ENCODE assay signal across 14 cellular contexts in genomic region chr13:65347420-65348030, GRCh38.
DNase-seq lines count a peak whose midpoint lies in the region; ATAC-seq and TF ChIP-seq lines count a peak whose summit lies in the region.
"Had no signal": no experiment of that assay in that cellular context is flagged by ENCODE, and none has a peak within 500 bp of the region (broad histone marks: within the 10 kb centered on the region; RNA-seq: fewer than 3 reads in every experiment).

No MANE protein-coding gene starts in this region.

- H3K36me3 ChIP-seq in HEK293 (ENCODE audit: control insufficient read depth in 2 of 2, insufficient read depth in 1 of 2, low read length in 2 of 2) (no peaks in the 10 kb centered on the region), Karpas-422 (ENCODE audit: insufficient read depth, low read length) (no peaks in the 10 kb centered on the region)
- H3K36me3 ChIP-seq: BLaER1 treated with 17β-estradiol and CSF1 and Interleukin-3, amounts not matched to agents 10 nM and 100 nM; HAP-1 had no signal

- peak overlapping the region; percentile 88 for H2AFZ ChIP-seq in Karpas-422 (ENCODE audit: low read length)

- CTCF ChIA-PET in HEK293 (lab: Yijun Ruan, JAX) = interaction anchor here (0.7 kb wide), 1 partner anchor 1850 kb away, joined by 3 read pairs; no protein-coding TSS in a partner anchor

- no peak for TF ChIP-seq CTCF in HEK293 (tag by site-specific recombination; IDR thresholded peaks at IDR 0.05)

- H3K79me2 ChIP-seq in Karpas-422 (ENCODE audit: low read length) = no peaks in the 10 kb centered on the region

- H3K9me3 ChIP-seq in HEK293 (ENCODE audit: control insufficient read depth, insufficient read depth, low read depth, low read length) (no peaks in the 10 kb centered on the region), Karpas-422 (ENCODE audit: low read length) (peaks cover 13% of the 10 kb centered on the region)
- H3K9me3 ChIP-seq: HAP-1 had no signal

- DNase-seq in Karpas-422 = no peak
- DNase-seq in NCI-H748 (lab: John Stamatoyannopoulos, UW; ENCODE audit: unreplicated experiment) = peak; percentile 79
- no peak for DNase-seq in EL
- DNase-seq in activated CD4-positive, alpha-beta T cell treated with anti-CD3 and anti-CD28 coated beads for 4 hours = no peak
- DNase-seq: Calu3; CD8-positive, alpha-beta T cell; DMS79 treated with DMSO at 0.1 percent for 48 hours; HFFc6 had no signal

- H3K27ac ChIP-seq in HEK293 (ENCODE audit: extremely low read depth, low read depth, low read length) = no peak overlapping the region
- no peak overlapping the region for H3K27ac ChIP-seq in Karpas-422 (ENCODE audit: low read length)
- H3K27ac ChIP-seq: BLaER1 treated with 17β-estradiol and CSF1 and Interleukin-3, amounts not matched to agents 10 nM and 100 nM had no signal

- no peak overlapping the region for H3K4me2 ChIP-seq in Karpas-422 (ENCODE audit: low read depth, low read length, poor library complexity, severe bottlenecking)
- H3K4me2 ChIP-seq: BLaER1 treated with 17β-estradiol and CSF1 and Interleukin-3, amounts not matched to agents 10 nM and 100 nM had no signal

- ATAC-seq in SK-N-SH treated with all-trans-retinoic acid at 6 μM for 48 hours (no peak), HG02623 (IDR thresholded peaks at IDR 0.05; ENCODE audit: unreplicated experiment) (no peak)
- ATAC-seq: CD8-positive, alpha-beta T cell; GM12878 had no signal

- H4K20me1 ChIP-seq in Karpas-422 (ENCODE audit: insufficient read depth, low read depth, low read length) = no peaks in the 10 kb centered on the region
- H4K20me1 ChIP-seq: BLaER1 treated with 17β-estradiol and CSF1 and Interleukin-3, amounts not matched to agents 10 nM and 100 nM had no signal

- no peaks in the 10 kb centered on the region for H3K27me3 ChIP-seq in Karpas-422 (ENCODE audit: low read length)
- H3K27me3 ChIP-seq: BLaER1 treated with 17β-estradiol and CSF1 and Interleukin-3, amounts not matched to agents 10 nM and 100 nM had no signal

- no peaks in the 10 kb centered on the region for H3K9me2 ChIP-seq in Karpas-422 (replicated peaks; ENCODE audit: insufficient read depth, low read length)

- no peaks in the 10 kb centered on the region for H3K4me1 ChIP-seq in HEK293 (ENCODE audit: control insufficient read depth, insufficient read depth, low read length)
- H3K4me1 ChIP-seq in Karpas-422 (ENCODE audit: low read length) = no peaks in the 10 kb centered on the region
- H3K4me1 ChIP-seq: HAP-1 had no signal

- H3K4me3 ChIP-seq in HEK293 (ENCODE audit: low read depth, low read length) (no peak overlapping the region), Karpas-422 (ENCODE audit: low read length) (no peak overlapping the region)
- H3K4me3 ChIP-seq: BLaER1 treated with 17β-estradiol and CSF1 and Interleukin-3, amounts not matched to agents 10 nM and 100 nM; GM12878; HAP-1 had no signal

- H3K9ac ChIP-seq in Karpas-422 (ENCODE audit: low read length) = no peak overlapping the region
- H3K9ac ChIP-seq: BLaER1 treated with 17β-estradiol and CSF1 and Interleukin-3, amounts not matched to agents 10 nM and 100 nM had no signal

- POLR2A ChIA-PET in HEK293 (lab: Yijun Ruan, JAX) = no interaction called here

TF ChIP-seq in HEK293, 187 proteins besides CTCF, POLR2A, EP300 and RAD21:
- TF ChIP-seq ELK4 (IDR thresholded peaks at IDR 0.05; ENCODE audit: borderline replicate concordance, low read depth, low read length) (0 out of 2 replicates have a peak, but pooled peaks have one; percentile 46), ZFP3 (tag by site-specific recombination; IDR thresholded peaks at IDR 0.05; ENCODE audit: low read depth) (no peak)

TF ChIP-seq in SK-N-SH treated with all-trans-retinoic acid at 6 μM for 48 hours, 23 proteins besides CTCF, POLR2A, EP300 and RAD21:
- TF ChIP-seq TCF4 (CRISPR knock-in tag; IDR thresholded peaks at IDR 0.05; ENCODE audit: borderline replicate concordance) (peak; percentile 48; the same call in 1 of the 2 replicates), ZC3H10 (CRISPR knock-in tag; IDR thresholded peaks at IDR 0.05) (no peak)
